Comparison of ENCODE assay signal across 14 cellular contexts in the genomic region with DNA sequence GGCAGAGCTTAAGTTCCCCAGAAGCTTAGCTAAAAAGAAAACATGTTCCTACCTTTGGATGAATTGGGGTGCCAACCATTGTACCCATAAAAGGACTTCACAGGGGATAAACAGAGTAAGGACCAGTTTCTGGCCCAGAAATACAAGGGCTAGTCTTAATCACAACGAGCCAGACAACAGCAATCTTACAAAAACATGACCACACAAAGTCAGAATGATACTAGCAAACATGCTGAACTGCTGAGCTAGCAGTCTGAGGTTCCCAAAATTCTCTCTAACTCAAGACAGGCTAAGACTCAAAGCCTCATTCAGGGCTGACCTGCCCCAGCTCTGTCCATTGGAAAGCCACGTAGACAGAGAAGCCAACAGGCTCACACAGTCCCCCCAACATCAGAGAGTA. TPM values are rescaled to one million over a fixed set of nuclear protein-coding genes. Genes with fewer than 3 reads are reported as not detected.
DNase-seq lines count a peak whose midpoint lies in the region; ATAC-seq and TF ChIP-seq lines count a peak whose summit lies in the region.
"Had no signal": no experiment of that assay in that cellular context is flagged by ENCODE, and none has a peak within 500 bp of the region (broad histone marks: within the 10 kb centered on the region; RNA-seq: fewer than 3 reads in every experiment).

No MANE protein-coding gene starts in this region.

- peaks cover 21% of the 10 kb centered on the region for H3K4me1 Mint-ChIP-seq in activated CD4-positive, alpha-beta T cell treated with anti-CD3 and anti-CD28 coated beads for 36 hours

- peaks cover 0 to 34% (median 4%) of the 10 kb centered on the region in 45 donors for H3K27me3 ChIP-seq in dorsolateral prefrontal cortex
- H3K27me3 ChIP-seq: suprapubic skin had no signal

- no peaks in the 10 kb centered on the region for H3K27me3 Mint-ChIP-seq in activated CD4-positive, alpha-beta T cell treated with anti-CD3 and anti-CD28 coated beads for 36 hours
- H3K27me3 Mint-ChIP-seq: activated naive CD8-positive, alpha-beta T cell treated with anti-CD3 and anti-CD28 coated beads, Interleukin-2, amount 10 ng/mL, durations not matched to agents 7 days and 5 days had no signal

- CTCF ChIA-PET in activated CD4-positive, alpha-beta T cell treated with anti-CD3 and anti-CD28 coated beads for 36 hours (lab: Charles Lee): interaction anchor here (0.9 to 1.0 kb wide), 2 partner anchors 11 to 23 kb away, joined by 3 to 5 read pairs; no protein-coding TSS in a partner anchor

- no peak overlapping the region for H3K4me3 ChIP-seq in dorsolateral prefrontal cortex
- H3K4me3 ChIP-seq: HAP-1, suprapubic skin had no signal

- DNase-seq in activated CD4-positive, alpha-beta T cell treated with anti-CD3 and anti-CD28 coated beads for 36 hours: no peak
- no peak for DNase-seq in activated CD4-positive, alpha-beta T cell treated with anti-CD3 and anti-CD28 coated beads for 1 hour
- DNase-seq in pons (ENCODE audit: low spot score): peak; percentile 50
- no peak for DNase-seq in NAMALWA (ENCODE audit: low spot score)
- DNase-seq in dorsolateral prefrontal cortex: no peak
- no peak for DNase-seq in NCI-H1930 (lab: John Stamatoyannopoulos, UW)
- DNase-seq: activated naive CD8-positive, alpha-beta T cell treated with anti-CD3 and anti-CD28 coated beads, Interleukin-2, amount 10 ng/mL, durations not matched to agents 7 days and 5 days; NCI-H1694 treated with DMSO at 0.1 percent for 48 hours had no signal

- H3K27ac ChIP-seq in dorsolateral prefrontal cortex: no peak overlapping the region
- H3K27ac ChIP-seq: 22Rv1, suprapubic skin had no signal

- H3K36me3 Mint-ChIP-seq in activated CD4-positive, alpha-beta T cell treated with anti-CD3 and anti-CD28 coated beads for 36 hours (ENCODE audit: low read depth): peaks cover 7% of the 10 kb centered on the region

- POLR2A ChIA-PET in activated CD4-positive, alpha-beta T cell treated with anti-CD3 and anti-CD28 coated beads for 36 hours (lab: Charles Lee): no interaction called here

- no peaks in the 10 kb centered on the region for H3K9me3 Mint-ChIP-seq in activated CD4-positive, alpha-beta T cell treated with anti-CD3 and anti-CD28 coated beads for 36 hours (ENCODE audit: low read depth)
- H3K9me3 Mint-ChIP-seq: activated naive CD8-positive, alpha-beta T cell treated with anti-CD3 and anti-CD28 coated beads, Interleukin-2, amount 10 ng/mL, durations not matched to agents 7 days and 5 days had no signal

- no peak for TF ChIP-seq CTCF in dorsolateral prefrontal cortex (IDR thresholded peaks at IDR 0.05 in 54 of 56, conservative IDR thresholded peaks at IDR 0.05 in 2 of 56; ENCODE audit: low read depth in 1 of 56, partially characterized antibody in 56 of 56)

- no peak overlapping the region for H3K27ac Mint-ChIP-seq in activated CD4-positive, alpha-beta T cell treated with anti-CD3 and anti-CD28 coated beads for 36 hours
- H3K27ac Mint-ChIP-seq: activated naive CD8-positive, alpha-beta T cell treated with anti-CD3 and anti-CD28 coated beads, Interleukin-2, amount 10 ng/mL, durations not matched to agents 7 days and 5 days had no signal

- peak; percentile 53 for ATAC-seq in activated CD4-positive, alpha-beta T cell treated with anti-CD3 and anti-CD28 coated beads for 36 hours
- ATAC-seq in GM21717 (IDR thresholded peaks at IDR 0.05; ENCODE audit: unreplicated experiment) (peak; percentile 80), HG03196 (IDR thresholded peaks at IDR 0.05; ENCODE audit: unreplicated experiment) (peak; percentile 65)
- ATAC-seq: HepG2 had no signal

- intact Hi-C loops in activated CD4-positive, alpha-beta T cell treated with anti-CD3 and anti-CD28 coated beads for 36 hours (cut with DNase I, micrococcal nuclease): no loop called here
- intact Hi-C loops in dorsolateral prefrontal cortex (cut with DNase I): no loop called here

- no peak overlapping the region for H3K4me3 Mint-ChIP-seq in activated CD4-positive, alpha-beta T cell treated with anti-CD3 and anti-CD28 coated beads for 36 hours
- H3K4me3 Mint-ChIP-seq: activated naive CD8-positive, alpha-beta T cell treated with anti-CD3 and anti-CD28 coated beads, Interleukin-2, amount 10 ng/mL, durations not matched to agents 7 days and 5 days had no signal

RNA-seq across cellular contexts. Expression of a gene that starts 40.3 kb away (rescaled TPM):
- total RNA-seq in activated CD4-positive, alpha-beta T cell treated with anti-CD3 and anti-CD28 coated beads for 36 hours: 10 to 100 TPM; 15.0 to 21.6 TPM
- total RNA-seq in dorsolateral prefrontal cortex: 10 to 100 TPM in 12 of 120 experiments, 1 to 10 TPM in 108; 3.2 to 13.8 (median 7.1) TPM
